Comparison of ENCODE assay signal across 8 cellular contexts in genomic region chr6:30646450-30647038, GRCh38. TPM values are rescaled to one million over a fixed set of nuclear protein-coding genes. Genes with fewer than 3 reads are reported as not detected.
DNase-seq lines count a peak whose midpoint lies in the region; ATAC-seq and TF ChIP-seq lines count a peak whose summit lies in the region.

No MANE protein-coding gene starts in this region.

- H3K36me3 ChIP-seq in A673 (ENCODE audit: insufficient read depth, low read length, poor library complexity, severe bottlenecking) (peaks cover 26% of the 10 kb centered on the region), H7 (replicated peaks; ENCODE audit: control insufficient read depth, insufficient read depth, low read length) (peaks cover 4% of the 10 kb centered on the region), RWPE2 (ENCODE audit: low read depth) (peaks cover 31% of the 10 kb centered on the region), mammary epithelial cell (ENCODE audit: insufficient read depth, low read length) (peaks cover 2% of the 10 kb centered on the region), kidney epithelial cell (ENCODE audit: control insufficient read depth, insufficient read depth, low read length) (no peaks in the 10 kb centered on the region)

- CTCF ChIA-PET in A673 (lab: Charles Lee) (interaction anchor here (0.5 kb wide), 1 partner anchor 28 kb away, joined by 3 read pairs; no protein-coding TSS in a partner anchor), mammary epithelial cell (lab: Charles Lee; ENCODE audit: low non-redundant PET) (no interaction called here)

- H3K27me3 ChIP-seq in A673 (replicated peaks; ENCODE audit: insufficient read depth, low read depth, low read length, poor library complexity) (no peaks in the 10 kb centered on the region), H7 (ENCODE audit: control insufficient read depth, insufficient read depth, low read length) (no peaks in the 10 kb centered on the region), RWPE2 (ENCODE audit: insufficient read depth, poor library complexity, severe bottlenecking) (no peaks in the 10 kb centered on the region), mammary epithelial cell (ENCODE audit: insufficient read depth, low read length) (no peaks in the 10 kb centered on the region), kidney epithelial cell (ENCODE audit: control insufficient read depth, insufficient read depth, low read length) (no peaks in the 10 kb centered on the region)

- H3K4me1 ChIP-seq in A673 (ENCODE audit: insufficient read depth, low read length, poor library complexity, severe bottlenecking) (peaks cover 10% of the 10 kb centered on the region), RWPE2 (ENCODE audit: insufficient read depth, poor library complexity, severe bottlenecking) (peaks cover 4% of the 10 kb centered on the region), mammary epithelial cell (ENCODE audit: insufficient read depth, low read length) (peaks cover 14% of the 10 kb centered on the region)

- WGBS in mammary epithelial cell (ENCODE audit: low coverage, missing lambda C conversion rate): 9% methylated on average over 11 of the region's 22 CpGs

- in situ Hi-C loops in mammary epithelial cell (cut with MboI; ENCODE audit: low sequenced_read_pairs in 2 of 2): no loop called here

- no peaks in the 10 kb centered on the region for H4K20me1 ChIP-seq in mammary epithelial cell (ENCODE audit: insufficient read depth, low read length)

- H3K4me3 ChIP-seq in A673 (ENCODE audit: low read depth, low read length, poor library complexity, severe bottlenecking) (peak overlapping the region; percentile 99), H7 (ENCODE audit: insufficient read depth, low read depth, low read length) (peak overlapping the region; percentile 99), RWPE2 (ENCODE audit: severe bottlenecking) (peak overlapping the region; percentile 94), mammary epithelial cell (replicated peaks in 1 of 3; ENCODE audit: insufficient read depth in 1 of 3, low read depth in 2 of 3, low read length in 3 of 3) (peak overlapping the region; percentile 32 to 100 (median 42)), kidney epithelial cell (ENCODE audit: low read depth, low read length) (peak overlapping the region; percentile 99)

- no peak overlapping the region for H3K9ac ChIP-seq in mammary epithelial cell (ENCODE audit: insufficient read depth, low read length)

- H3K4me2 ChIP-seq in mammary epithelial cell (ENCODE audit: insufficient read depth, low read depth, low read length): peak overlapping the region; percentile 78

- POLR2A ChIA-PET in A673 (lab: Charles Lee; ENCODE audit: low non-redundant PET): interaction anchor here (0.5 to 0.6 kb wide), 2 partner anchors 78 to 1059 kb away, joined by 8 to 12 read pairs; no protein-coding TSS in a partner anchor

- H3K9me3 ChIP-seq in A673 (ENCODE audit: low read depth, low read length, poor library complexity, severe bottlenecking): no peaks in the 10 kb centered on the region
- H3K9me3 ChIP-seq in RWPE2 (ENCODE audit: severe bottlenecking): no peaks in the 10 kb centered on the region
- no peaks in the 10 kb centered on the region for H3K9me3 ChIP-seq in mammary epithelial cell (replicated peaks; ENCODE audit: insufficient read depth, low read length)

- intact Hi-C loops in A673 (cut with micrococcal nuclease; ENCODE audit: unreplicated experiment): no loop called here
- intact Hi-C loops in mammary epithelial cell (cut with micrococcal nuclease): loop anchor here (2.0 kb wide), 2 partner anchors 20 to 76 kb away; partner anchors contain the start of gene ATAT1

- H3K79me2 ChIP-seq in mammary epithelial cell (ENCODE audit: insufficient read depth, low read length): peaks cover 41% of the 10 kb centered on the region

- BruUV-seq in A673 (replicated peaks; lab: Mats Ljungman, UMichigan) (TSS peak; percentile 35), mammary epithelial cell (replicated peaks; lab: Mats Ljungman, UMichigan) (no TSS peak)

- no peak for DNase-seq in A673 (ENCODE audit: low spot score)
- DNase-seq in H7: peak; percentile 72
- no peak for DNase-seq in RWPE2 (ENCODE audit: low spot score)
- DNase-seq in mammary epithelial cell: no peak
- DNase-seq in kidney epithelial cell (ENCODE audit: low read depth): no peak
- DNase-seq in stimulated activated CD4-positive, alpha-beta T cell treated with anti-CD3 and anti-CD28 coated beads, Interleukin-2, amount 100 ng/mL, for 48 hours: peak; percentile 84 to 87

- H3K27ac ChIP-seq in A673 (ENCODE audit: low read depth, low read length, poor library complexity, severe bottlenecking): peak overlapping the region; percentile 92
- peak overlapping the region; percentile 72 for H3K27ac ChIP-seq in RWPE2 (ENCODE audit: poor library complexity, severe bottlenecking)
- no peak overlapping the region for H3K27ac ChIP-seq in mammary epithelial cell (ENCODE audit: insufficient read depth, low read depth, low read length)

- dilution Hi-C loops in mammary epithelial cell (cut with HindIII; ENCODE audit: low sequenced_read_pairs): loop anchor here (10.0 kb wide), 1 partner anchor 68 kb away; the partner anchor contains the start of gene MDC1

- TF ChIP-seq CTCF in A673 (conservative IDR thresholded peaks at IDR 0.05; ENCODE audit: low read depth, low read length): no peak
- no peak for TF ChIP-seq CTCF in RWPE2 (IDR thresholded peaks at IDR 0.05; ENCODE audit: poor library complexity, severe bottlenecking)
- TF ChIP-seq CTCF in mammary epithelial cell (conservative IDR thresholded peaks at IDR 0.05 in 1 of 2, IDR thresholded peaks at IDR 0.05 in 1 of 2; ENCODE audit: extremely low read depth in 1 of 2, insufficient read depth in 1 of 2, low read depth in 1 of 2, low read length in 2 of 2): no peak
- no peak for TF ChIP-seq CTCF in kidney epithelial cell (IDR thresholded peaks at IDR 0.05; ENCODE audit: insufficient read depth, low read length, poor library complexity, severe bottlenecking)

- ATAC-seq in RWPE2 (ENCODE audit: low read depth) (no peak), HG03139 (IDR thresholded peaks at IDR 0.05; ENCODE audit: unreplicated experiment) (no peak), HG02763 (IDR thresholded peaks at IDR 0.05; ENCODE audit: unreplicated experiment) (no peak)

- peak overlapping the region; percentile 43 for H2AFZ ChIP-seq in mammary epithelial cell (ENCODE audit: low read depth, low read length)

RNA-seq across cellular contexts. Expression of gene C6orf136, which starts 0.4 kb away (rescaled TPM):
- 25.0 and 35.9 TPM in 2 replicates for total RNA-seq in A673 (2021)
- 15.4 and 16.9 TPM in 2 replicates for total RNA-seq in H7 (2014; rRNA removed; shearing (Covaris generic))
- 10 to 100 TPM in 1 of 2 donors, 1 to 10 TPM in 1; 1.8 to 11.2 TPM for total RNA-seq in mammary epithelial cell
- 7.4 TPM for polyA plus RNA-seq in mammary epithelial cell
- 32.0 TPM for polyA minus RNA-seq in mammary epithelial cell
- total RNA-seq in kidney epithelial cell: 7.6 and 12.7 TPM in 2 replicates

RNA-seq across cellular contexts. Expression of gene ATAT1, which starts 19.9 kb away (rescaled TPM):
- total RNA-seq in A673 (2021): 31.7 and 33.0 TPM in 2 replicates
- total RNA-seq in H7 (2014; rRNA removed; shearing (Covaris generic)): 11.7 and 13.1 TPM in 2 replicates
- total RNA-seq in mammary epithelial cell: 1 to 10 TPM; 5.2 to 6.9 TPM
- 3.6 TPM for polyA plus RNA-seq in mammary epithelial cell
- 1.0 TPM for polyA minus RNA-seq in mammary epithelial cell
- total RNA-seq in kidney epithelial cell: 6.6 and 8.5 TPM in 2 replicates

RNA-seq across cellular contexts. Expression of gene DHX16, which starts 26.3 kb away (rescaled TPM):
- total RNA-seq in A673 (2021) (44.7 and 46.4 TPM in 2 replicates), mammary epithelial cell (10 to 100 TPM; 26.0 to 30.9 TPM), kidney epithelial cell (34.7 and 39.2 TPM in 2 replicates)
- 39.2 and 45.3 TPM in 2 replicates for total RNA-seq in H7 (2014; rRNA removed; shearing (Covaris generic))
- 34.8 TPM for polyA plus RNA-seq in mammary epithelial cell
- polyA minus RNA-seq in mammary epithelial cell: 60.9 TPM

RNA-seq across cellular contexts. Expression of gene MRPS18B, which starts 28.9 kb away (rescaled TPM):
- total RNA-seq in A673 (2021) (70.3 and 70.4 TPM in 2 replicates), mammary epithelial cell (10 to 100 TPM; 57.5 to 68.8 TPM), kidney epithelial cell (56.4 and 78.9 TPM in 2 replicates)
- 112 and 121 TPM in 2 replicates for total RNA-seq in H7 (2014; rRNA removed; shearing (Covaris generic))
- 87.0 TPM for polyA plus RNA-seq in mammary epithelial cell
- 85.1 TPM for polyA minus RNA-seq in mammary epithelial cell

RNA-seq across cellular contexts. Expression of gene PPP1R10, which starts 29.5 kb away (rescaled TPM):
- total RNA-seq in A673 (2021) (121 and 129 TPM in 2 replicates), mammary epithelial cell (100 to 1,000 TPM in 1 of 2 donors, 10 to 100 TPM in 1; 60.7 to 124 TPM), kidney epithelial cell (38.6 and 40.2 TPM in 2 replicates)
- 47.3 and 62.3 TPM in 2 replicates for total RNA-seq in H7 (2014; rRNA removed; shearing (Covaris generic))
- 36.1 TPM for polyA plus RNA-seq in mammary epithelial cell
- 88.2 TPM for polyA minus RNA-seq in mammary epithelial cell

Comparison
In these comparisons a context has a peak if more than half of its experiments do, and no peak if none do; other contexts are left out.
1. DNase-seq: peak in H7 (single experiment) and stimulated activated CD4-positive, alpha-beta T cell treated with anti-CD3 and anti-CD28 coated beads, Interleukin-2, amount 100 ng/mL, for 48 hours (2 of 2); none in A673 (single experiment), RWPE2 (single experiment), mammary epithelial cell (single experiment) and kidney epithelial cell (single experiment).
2. H3K4me3 ChIP-seq: peak in every context shown above with its lines; median percentile 99 in A673; 99 in H7; 99 in kidney epithelial cell; 94 in RWPE2; 42 in mammary epithelial cell.